ENCODE assay signal across 7 cellular contexts in genomic region chr15:84142888-84143337, GRCh38.
A peak's percentile ranks its signal among the peaks of the same experiment; 100 is the strongest.
DNase-seq lines count a peak whose midpoint lies in the region; ATAC-seq and TF ChIP-seq lines count a peak whose summit lies in the region.

No MANE protein-coding gene starts in this region.

- ATAC-seq in SK-N-SH treated with all-trans-retinoic acid at 6 μM for 48 hours = peak; percentile 100

- H3K4me3 ChIP-seq in GM12865 (ENCODE audit: low read depth, low read length) (no peak overlapping the region), HAP-1 (no peak overlapping the region), right atrium auricular region (no peak overlapping the region), sigmoid colon (no peak overlapping the region)

- H3K4me1 ChIP-seq in HAP-1 = peaks cover 2% of the 10 kb centered on the region
- H3K4me1 ChIP-seq in right atrium auricular region = no peaks in the 10 kb centered on the region
- H3K4me1 ChIP-seq in sigmoid colon = peaks cover 0 to 22% (median 11%) of the 10 kb centered on the region in 4 donors

- no peak for TF ChIP-seq EP300 in sigmoid colon (IDR thresholded peaks at IDR 0.05)

- TF ChIP-seq CTCF in GM12865 (IDR thresholded peaks at IDR 0.05; ENCODE audit: insufficient read depth, low read depth, low read length, missing control alignments) (peak; percentile 81), right atrium auricular region (IDR thresholded peaks at IDR 0.05) (peak; percentile 75 to 86), sigmoid colon (IDR thresholded peaks at IDR 0.05) (peak; percentile 70 to 82 (median 75))

- H3K36me3 ChIP-seq in HAP-1 (replicated peaks) (no peaks in the 10 kb centered on the region), right atrium auricular region (no peaks in the 10 kb centered on the region), sigmoid colon (no peaks in the 10 kb centered on the region)

- DNase-seq in GM12865 (ENCODE audit: low read depth) (peak; percentile 90), HAP-1 (ENCODE audit: low spot score in 2 of 2) (peak; percentile 93), LoVo (ENCODE audit: low spot score) (peak; percentile 79), right atrium auricular region (ENCODE audit: low spot score) (peak; percentile 81), sigmoid colon (peak; percentile 87)
- DNase-seq in activated naive CD8-positive, alpha-beta T cell treated with anti-CD3 and anti-CD28 coated beads, Interleukin-2, amount 50 U/mL, for 16 hours (ENCODE audit: low read depth, low spot score) = peak; percentile 61

- intact Hi-C loops in sigmoid colon (cut with DNase I) = no loop called here

- 1% methylated on average over 7 of the region's 7 CpGs for WGBS in sigmoid colon, 2 donors

- H3K9me3 ChIP-seq in HAP-1 (no peaks in the 10 kb centered on the region), right atrium auricular region (no peaks in the 10 kb centered on the region), sigmoid colon (no peaks in the 10 kb centered on the region)

- H3K27ac ChIP-seq in right atrium auricular region (no peak overlapping the region), sigmoid colon (peak overlapping the region in 2 of 4 donors; percentile 62 to 67)

- in situ Hi-C loops in HAP-1 (cut with MboI; ENCODE audit: low sequenced_read_pairs) = no loop called here

- TF ChIP-seq POLR2A in sigmoid colon (IDR thresholded peaks at IDR 0.05) = no peak

- H3K27me3 ChIP-seq in HAP-1 (ENCODE audit: low read depth) = 0 out of 2 replicates have a peak, but pooled peaks cover 2% of the 10 kb centered on the region
- H3K27me3 ChIP-seq in right atrium auricular region = no peaks in the 10 kb centered on the region
- no peaks in the 10 kb centered on the region for H3K27me3 ChIP-seq in sigmoid colon

TF ChIP-seq in SK-N-SH treated with all-trans-retinoic acid at 6 μM for 48 hours, 23 proteins besides CTCF, POLR2A, EP300 and RAD21:
- TF ChIP-seq PPARA (CRISPR knock-in tag; IDR thresholded peaks at IDR 0.05; ENCODE audit: borderline replicate concordance) (no peak), CSDC2 (CRISPR knock-in tag; IDR thresholded peaks at IDR 0.05) (no peak), GLIS3 (CRISPR knock-in tag; IDR thresholded peaks at IDR 0.05) (no peak), ZFP3 (CRISPR knock-in tag; IDR thresholded peaks at IDR 0.05) (no peak), ZNF8 (CRISPR knock-in tag; IDR thresholded peaks at IDR 0.05) (no peak), ZNF565 (CRISPR knock-in tag; conservative IDR thresholded peaks at IDR 0.05; ENCODE audit: low read depth) (no peak), POU6F1 (CRISPR knock-in tag; IDR thresholded peaks at IDR 0.05; ENCODE audit: borderline replicate concordance, low read depth) (no peak), ESRRG (CRISPR knock-in tag; IDR thresholded peaks at IDR 0.05) (no peak), SNAI2 (CRISPR knock-in tag; IDR thresholded peaks at IDR 0.05) (no peak), TCF4 (CRISPR knock-in tag; IDR thresholded peaks at IDR 0.05; ENCODE audit: borderline replicate concordance) (no peak), TOX (CRISPR knock-in tag; IDR thresholded peaks at IDR 0.05; ENCODE audit: borderline replicate concordance) (no peak), PATZ1 (CRISPR knock-in tag; IDR thresholded peaks at IDR 0.05; ENCODE audit: borderline replicate concordance) (no peak)
